12 cellular contexts compared by ENCODE assay signal in genomic region chr3:40615110-40615915, GRCh38.
DNase-seq lines count a peak whose midpoint lies in the region; ATAC-seq and TF ChIP-seq lines count a peak whose summit lies in the region.
"Had no signal": no experiment of that assay in that cellular context is flagged by ENCODE, and none has a peak within 500 bp of the region (broad histone marks: within the 10 kb centered on the region; RNA-seq: fewer than 3 reads in every experiment).

No MANE protein-coding gene starts in this region.

- H2BK120ac ChIP-seq in neuronal stem cell (ENCODE audit: low read depth, low read length) = peak overlapping the region; percentile 62

- no peak overlapping the region for H3K4ac ChIP-seq in neuronal stem cell (ENCODE audit: low read length)

- no peak overlapping the region for H4K8ac ChIP-seq in neuronal stem cell (ENCODE audit: low read depth, low read length)

- H3K4me3 ChIP-seq in esophagus muscularis mucosa (peak overlapping the region; percentile 28 to 39 (median 36)), neuronal stem cell (ENCODE audit: low read length in 2 of 2) (peak overlapping the region; percentile 45 to 58)
- H3K4me3 ChIP-seq: ovary had no signal

- H3K9me3 ChIP-seq in esophagus muscularis mucosa (no peaks in the 10 kb centered on the region), neuronal stem cell (replicated peaks in 1 of 2; ENCODE audit: control insufficient read depth in 2 of 2, insufficient read depth in 1 of 2, low read depth in 1 of 2, low read length in 2 of 2) (no peaks in the 10 kb centered on the region)
- H3K9me3 ChIP-seq: ovary had no signal

- intact Hi-C loops in esophagus muscularis mucosa (cut with DNase I) = no loop called here
- intact Hi-C loops in activated T-helper 2 cell treated with anti-CD3 and anti-CD28 coated beads, Interferon-gamma antibody, Interleukin-2, Interleukin-4, amounts not matched to agents 10 μg/mL and 5 μg/mL and 100 μg/mL, durations not matched to agents 14 hours and 24 hours and 36 hours (cut with micrococcal nuclease) = no loop called here

- no peak overlapping the region for H3K27ac Mint-ChIP-seq in activated T-helper 2 cell treated with anti-CD3 and anti-CD28 coated beads, Interferon-gamma antibody, Interleukin-2, Interleukin-4, amounts not matched to agents 10 μg/mL and 5 μg/mL and 100 μg/mL, durations not matched to agents 14 hours and 24 hours and 36 hours
- H3K27ac Mint-ChIP-seq: T-helper 1 cell treated with Interleukin-12 subunit alpha and Interleukin-12 subunit beta and Interleukin-4 antibody, amounts not matched to agents 30 μg/mL and 1 μg/mL, for 36 hours had no signal

- no peak overlapping the region for H3K27ac ChIP-seq in esophagus muscularis mucosa (replicated peaks in 1 of 4)
- H3K27ac ChIP-seq in neuronal stem cell (replicated peaks; ENCODE audit: low read length) = no peak overlapping the region
- H3K27ac ChIP-seq: HL-60, ovary had no signal

- WGBS in esophagus muscularis mucosa = 22% methylated on average over 33 of the region's 33 CpGs
- no CpG with 5 or more reads among the region's 33 CpGs for WGBS in neuronal stem cell (ENCODE audit: extremely low coverage in 2 of 2, insufficient read length in 2 of 2, insufficient replicate concordance in 1 of 2), 2 donors

- peak overlapping the region; percentile 67 for H3K4me2 ChIP-seq in neuronal stem cell (ENCODE audit: insufficient read depth, low read length, poor library complexity, severe bottlenecking)

- TF ChIP-seq CTCF in esophagus muscularis mucosa (IDR thresholded peaks at IDR 0.05) = no peak

- H3K36me3 Mint-ChIP-seq in activated T-helper 2 cell treated with anti-CD3 and anti-CD28 coated beads, Interferon-gamma antibody, Interleukin-2, Interleukin-4, amounts not matched to agents 10 μg/mL and 5 μg/mL and 100 μg/mL, durations not matched to agents 14 hours and 24 hours and 36 hours (ENCODE audit: low read depth) = no peaks in the 10 kb centered on the region

- ATAC-seq in GM21723 (IDR thresholded peaks at IDR 0.05; ENCODE audit: unreplicated experiment) = no peak
- no peak for ATAC-seq in GM19324 (IDR thresholded peaks at IDR 0.05; ENCODE audit: low FRiP score, unreplicated experiment)

- H3K4me1 ChIP-seq in esophagus muscularis mucosa (peaks cover 6 to 15% (median 8%) of the 10 kb centered on the region in 4 donors), neuronal stem cell (ENCODE audit: control insufficient read depth in 2 of 2, insufficient read depth in 1 of 2, low read depth in 1 of 2, low read length in 2 of 2) (peaks cover 14 to 23% of the 10 kb centered on the region in 2 donors)

- no peak overlapping the region for H2BK5ac ChIP-seq in neuronal stem cell (ENCODE audit: low read length)

- peaks cover 44% of the 10 kb centered on the region for H3K27me3 Mint-ChIP-seq in activated T-helper 2 cell treated with anti-CD3 and anti-CD28 coated beads, Interferon-gamma antibody, Interleukin-2, Interleukin-4, amounts not matched to agents 10 μg/mL and 5 μg/mL and 100 μg/mL, durations not matched to agents 14 hours and 24 hours and 36 hours (ENCODE audit: low read depth)

- H3K36me3 ChIP-seq in esophagus muscularis mucosa = no peaks in the 10 kb centered on the region
- H3K36me3 ChIP-seq in neuronal stem cell (replicated peaks in 1 of 2; ENCODE audit: control insufficient read depth in 2 of 2, insufficient read depth in 2 of 2, low read length in 2 of 2) = no peaks in the 10 kb centered on the region
- H3K36me3 ChIP-seq: ovary had no signal

- no peak overlapping the region for H2BK12ac ChIP-seq in neuronal stem cell (ENCODE audit: low read length)

- H2AFZ ChIP-seq in neuronal stem cell (ENCODE audit: low read length) = peak overlapping the region; percentile 90

- H3K9ac ChIP-seq in neuronal stem cell (ENCODE audit: low read depth, low read length, poor library complexity) = peak overlapping the region; percentile 65

- peak overlapping the region; percentile 89 for H3K18ac ChIP-seq in neuronal stem cell (ENCODE audit: low read length)

- no peak overlapping the region for H3K14ac ChIP-seq in neuronal stem cell (ENCODE audit: low read length)

- TF ChIP-seq POLR2A in esophagus muscularis mucosa (IDR thresholded peaks at IDR 0.05; ENCODE audit: low read depth) = no peak

- H3K23ac ChIP-seq in neuronal stem cell (ENCODE audit: low read depth, low read length, poor library complexity) = no peak overlapping the region

- H2AK5ac ChIP-seq in neuronal stem cell (ENCODE audit: low read depth, low read length) = no peak overlapping the region

- no peak for TF ChIP-seq EP300 in esophagus muscularis mucosa (IDR thresholded peaks at IDR 0.05)

- peaks cover 0 to 6% (median 3%) of the 10 kb centered on the region in 4 donors for H3K27me3 ChIP-seq in esophagus muscularis mucosa
- peaks cover 0 to 3% (median 0%) of the 10 kb centered on the region in 3 experiments for H3K27me3 ChIP-seq in neuronal stem cell (ENCODE audit: control insufficient read depth in 3 of 3, insufficient read depth in 3 of 3, low read depth in 1 of 3, low read length in 3 of 3)
- H3K27me3 ChIP-seq: ovary had no signal

- no peaks in the 10 kb centered on the region for H3K79me1 ChIP-seq in neuronal stem cell (ENCODE audit: low read depth, low read length)

- H3K4me1 Mint-ChIP-seq in activated T-helper 2 cell treated with anti-CD3 and anti-CD28 coated beads, Interferon-gamma antibody, Interleukin-2, Interleukin-4, amounts not matched to agents 10 μg/mL and 5 μg/mL and 100 μg/mL, durations not matched to agents 14 hours and 24 hours and 36 hours (ENCODE audit: low read depth) = no peaks in the 10 kb centered on the region

- DNase-seq in DMS 273 (lab: John Stamatoyannopoulos, UW; ENCODE audit: unreplicated experiment) (peak; percentile 81), NCI-H526 (lab: John Stamatoyannopoulos, UW) (peak; percentile 7 to 62), esophagus muscularis mucosa (ENCODE audit: extremely low spot score) (peak; percentile 86), neuronal stem cell (ENCODE audit: low spot score) (peak; percentile 69), SKM-1 treated with dmso at 0.1 percent for 144 hours (lab: John Stamatoyannopoulos, UW; ENCODE audit: unreplicated experiment) (no peak)
- DNase-seq in activated T-helper 2 cell treated with anti-CD3 and anti-CD28 coated beads, Interferon-gamma antibody, Interleukin-2, Interleukin-4, amounts not matched to agents 10 μg/mL and 5 μg/mL and 100 μg/mL, durations not matched to agents 14 hours and 24 hours and 36 hours (ENCODE audit: low spot score) = no peak
- DNase-seq: NCI-H1694, ovary had no signal

- H3K4me3 Mint-ChIP-seq in activated T-helper 2 cell treated with anti-CD3 and anti-CD28 coated beads, Interferon-gamma antibody, Interleukin-2, Interleukin-4, amounts not matched to agents 10 μg/mL and 5 μg/mL and 100 μg/mL, durations not matched to agents 14 hours and 24 hours and 36 hours (ENCODE audit: low read depth) = no peak overlapping the region
- H3K4me3 Mint-ChIP-seq: T-helper 1 cell treated with Interleukin-12 subunit alpha and Interleukin-12 subunit beta and Interleukin-4 antibody, amounts not matched to agents 30 μg/mL and 1 μg/mL, for 36 hours had no signal

- no peak overlapping the region for H4K91ac ChIP-seq in neuronal stem cell (ENCODE audit: low read depth, low read length, poor library complexity)

- no peaks in the 10 kb centered on the region for H3K9me3 Mint-ChIP-seq in activated T-helper 2 cell treated with anti-CD3 and anti-CD28 coated beads, Interferon-gamma antibody, Interleukin-2, Interleukin-4, amounts not matched to agents 10 μg/mL and 5 μg/mL and 100 μg/mL, durations not matched to agents 14 hours and 24 hours and 36 hours
- H3K9me3 Mint-ChIP-seq: T-helper 1 cell treated with Interleukin-12 subunit alpha and Interleukin-12 subunit beta and Interleukin-4 antibody, amounts not matched to agents 30 μg/mL and 1 μg/mL, for 36 hours had no signal

- peak overlapping the region; percentile 6 for H2BK15ac ChIP-seq in neuronal stem cell (ENCODE audit: low read length)

Comparison
In these comparisons a context has a peak if more than half of its experiments do, and no peak if none do; other contexts are left out.
1. DNase-seq: peak in DMS 273 (single experiment), NCI-H526 (2 of 2), esophagus muscularis mucosa (single experiment) and neuronal stem cell (single experiment); none in activated T-helper 2 cell treated with anti-CD3 and anti-CD28 coated beads, Interferon-gamma antibody, Interleukin-2, Interleukin-4, amounts not matched to agents 10 μg/mL and 5 μg/mL and 100 μg/mL, durations not matched to agents 14 hours and 24 hours and 36 hours (single experiment) and SKM-1 treated with dmso at 0.1 percent for 144 hours (single experiment).